ENCODE assay signal across 28 cellular contexts in the genomic region with DNA sequence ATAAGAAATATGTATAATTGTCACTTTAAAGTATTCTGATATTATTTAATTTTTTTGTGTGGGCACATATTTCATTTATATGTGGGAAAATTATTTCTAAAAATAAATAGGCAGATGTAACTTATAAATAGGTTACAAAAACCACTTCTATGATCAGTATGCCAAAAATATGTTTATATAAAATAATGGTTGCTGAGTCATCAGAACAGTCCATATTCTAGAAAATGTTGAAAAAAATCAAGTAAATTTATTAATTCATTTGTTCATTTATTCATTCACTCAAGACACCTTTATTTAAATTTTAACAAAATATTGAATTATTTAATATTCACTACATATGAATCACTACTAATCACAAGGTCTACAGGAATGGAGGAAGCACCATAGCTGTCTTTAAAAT.
"Had no signal": no experiment of that assay in that cellular context is flagged by ENCODE, and none has a peak within 500 bp of the region (broad histone marks: within the 10 kb centered on the region; RNA-seq: fewer than 3 reads in every experiment).

No MANE protein-coding gene starts in this region.

- ATAC-seq: naive thymus-derived CD4-positive, alpha-beta T cell; natural killer cell; psoas muscle; right cardiac atrium; sciatic nerve; stimulated activated effector memory CD8-positive, alpha-beta T cell treated with anti-CD3 and anti-CD28 coated beads, Interleukin-12 subunit alpha, Interleukin-12 subunit beta, amount 100 ng/mL, for 72 hours; stimulated activated naive B cell treated with anti-CD40 and anti-IgM and Interleukin-4, amounts not matched to agents 10 μg/mL and 1 μg/mL and 100 μg/mL, for 72 hours; upper lobe of right lung had no signal

- H2AFZ ChIP-seq: neural progenitor cell, parathyroid adenoma had no signal

- H3K36me3 ChIP-seq: neural progenitor cell, ovary, stomach, thoracic aorta, thyroid gland, tibial nerve, upper lobe of right lung, uterus had no signal

- H3K27ac ChIP-seq: neural progenitor cell, ovary, parathyroid adenoma, psoas muscle, thoracic aorta, thyroid gland, tibial nerve, upper lobe of right lung had no signal

- H3K9me3 ChIP-seq: ovary, psoas muscle, stomach, thoracic aorta, thyroid gland, tibial nerve, upper lobe of right lung, uterus had no signal

- DNase-seq: naive thymus-derived CD4-positive, alpha-beta T cell; natural killer cell; occipital lobe; ovary; posterior cingulate gyrus; psoas muscle; right cardiac atrium; small intestine; stimulated activated CD4-positive, alpha-beta T cell treated with anti-CD3 and anti-CD28 coated beads, Interleukin-15, amount 100 ng/mL, for 24 hours; stimulated activated CD4-positive, alpha-beta T cell treated with anti-CD3 and anti-CD28 coated beads, Interleukin-2, amount 100 ng/mL, for 24 hours; stimulated activated CD4-positive, alpha-beta T cell treated with anti-CD3 and anti-CD28 coated beads, Interleukin-2, amount 100 ng/mL, for 48 hours; stimulated activated CD4-positive, alpha-beta T cell treated with anti-CD3 and anti-CD28 coated beads, Interleukin-4, amount 100 ng/mL, for 24 hours; stimulated activated naive B cell treated with anti-CD40 and anti-IgM and Interleukin-4, amounts not matched to agents 10 μg/mL and 1 μg/mL and 100 μg/mL, for 72 hours; stimulated activated naive CD4-positive, alpha-beta T cell treated with Interleukin-2 at 50 U/mL for 16 hours; stomach; thyroid gland; trophoblast cell; upper lobe of right lung; uterus had no signal

- H3K4me1 ChIP-seq: neural progenitor cell, parathyroid adenoma, psoas muscle, thyroid gland, tibial nerve, upper lobe of right lung, uterus had no signal

- H3K27ac Mint-ChIP-seq: naive thymus-derived CD4-positive, alpha-beta T cell; natural killer cell; neural progenitor cell; progenitor cell of endocrine pancreas; stimulated activated effector memory CD8-positive, alpha-beta T cell treated with anti-CD3 and anti-CD28 coated beads, Interleukin-12 subunit alpha, Interleukin-12 subunit beta, amount 100 ng/mL, for 72 hours; stimulated activated naive B cell treated with anti-CD40 and anti-IgM and Interleukin-4, amounts not matched to agents 10 μg/mL and 1 μg/mL and 100 μg/mL, for 72 hours; stimulated activated naive CD8-positive, alpha-beta T cell treated with anti-CD3 and anti-CD28 coated beads, Interleukin-15, Interleukin-2, amounts not matched to agents 100 ng/mL and 50 ng/mL, for 24 hours had no signal

- H3K4me2 ChIP-seq: neural progenitor cell had no signal

- H3K4me3 ChIP-seq: neural progenitor cell, ovary, psoas muscle, stomach, thoracic aorta, thyroid gland, tibial nerve, upper lobe of right lung, uterus had no signal

- H3K4me1 Mint-ChIP-seq: naive thymus-derived CD4-positive, alpha-beta T cell; neural progenitor cell; stimulated activated effector memory CD8-positive, alpha-beta T cell treated with anti-CD3 and anti-CD28 coated beads, Interleukin-12 subunit alpha, Interleukin-12 subunit beta, amount 100 ng/mL, for 72 hours; stimulated activated naive B cell treated with anti-CD40 and anti-IgM and Interleukin-4, amounts not matched to agents 10 μg/mL and 1 μg/mL and 100 μg/mL, for 72 hours had no signal

- H3K9ac ChIP-seq: neural progenitor cell, parathyroid adenoma had no signal

- H3K79me2 ChIP-seq: parathyroid adenoma had no signal

- H3K36me3 Mint-ChIP-seq: naive thymus-derived CD4-positive, alpha-beta T cell; natural killer cell; neural progenitor cell; stimulated activated effector memory CD8-positive, alpha-beta T cell treated with anti-CD3 and anti-CD28 coated beads, Interleukin-12 subunit alpha, Interleukin-12 subunit beta, amount 100 ng/mL, for 72 hours; stimulated activated naive B cell treated with anti-CD40 and anti-IgM and Interleukin-4, amounts not matched to agents 10 μg/mL and 1 μg/mL and 100 μg/mL, for 72 hours had no signal

- H3K27me3 Mint-ChIP-seq: naive thymus-derived CD4-positive, alpha-beta T cell; progenitor cell of endocrine pancreas; stimulated activated naive B cell treated with anti-CD40 and anti-IgM and Interleukin-4, amounts not matched to agents 10 μg/mL and 1 μg/mL and 100 μg/mL, for 72 hours; stimulated activated naive CD8-positive, alpha-beta T cell treated with anti-CD3 and anti-CD28 coated beads, Interleukin-15, Interleukin-2, amounts not matched to agents 100 ng/mL and 50 ng/mL, for 24 hours had no signal

- H3K27me3 ChIP-seq: neural progenitor cell, ovary, stomach, thyroid gland, tibial nerve, upper lobe of right lung, uterus had no signal

- H3K4me3 Mint-ChIP-seq: naive thymus-derived CD4-positive, alpha-beta T cell; natural killer cell; nephron; neural progenitor cell; stimulated activated effector memory CD8-positive, alpha-beta T cell treated with anti-CD3 and anti-CD28 coated beads, Interleukin-12 subunit alpha, Interleukin-12 subunit beta, amount 100 ng/mL, for 72 hours; stimulated activated naive B cell treated with anti-CD40 and anti-IgM and Interleukin-4, amounts not matched to agents 10 μg/mL and 1 μg/mL and 100 μg/mL, for 72 hours; stimulated activated naive CD8-positive, alpha-beta T cell treated with anti-CD3 and anti-CD28 coated beads, Interleukin-15, Interleukin-2, amounts not matched to agents 100 ng/mL and 50 ng/mL, for 24 hours had no signal

- FAIRE-seq: small intestine had no signal

- H3K9me3 Mint-ChIP-seq: nephron; neural progenitor cell; stimulated activated naive B cell treated with anti-CD40 and anti-IgM and Interleukin-4, amounts not matched to agents 10 μg/mL and 1 μg/mL and 100 μg/mL, for 72 hours; stimulated activated naive CD8-positive, alpha-beta T cell treated with anti-CD3 and anti-CD28 coated beads, Interleukin-15, Interleukin-2, amounts not matched to agents 100 ng/mL and 50 ng/mL, for 24 hours had no signal
